Comparison of ENCODE assay signal across 1 cellular context in genomic region chr17:82878545-82878944, GRCh38.
TF ChIP-seq lines count a peak whose summit lies in the region.

No MANE protein-coding gene starts in this region.

TF ChIP-seq in SK-N-SH treated with all-trans-retinoic acid at 6 μM for 48 hours, 23 proteins besides CTCF, POLR2A, EP300 and RAD21 (continued from another document):
- TF ChIP-seq TSHZ2 (CRISPR knock-in tag; IDR thresholded peaks at IDR 0.05) (no peak), CSDC2 (CRISPR knock-in tag; IDR thresholded peaks at IDR 0.05) (no peak), TOX (CRISPR knock-in tag; IDR thresholded peaks at IDR 0.05; ENCODE audit: borderline replicate concordance) (no peak), ZNF565 (CRISPR knock-in tag; conservative IDR thresholded peaks at IDR 0.05; ENCODE audit: low read depth) (no peak), OSR1 (CRISPR knock-in tag; IDR thresholded peaks at IDR 0.05) (no peak), ARNTL (CRISPR knock-in tag; IDR thresholded peaks at IDR 0.05; ENCODE audit: borderline replicate concordance, low read depth) (no peak), ZNF70 (CRISPR knock-in tag; IDR thresholded peaks at IDR 0.05) (no peak), ESRRG (CRISPR knock-in tag; IDR thresholded peaks at IDR 0.05) (no peak), SNAI2 (CRISPR knock-in tag; IDR thresholded peaks at IDR 0.05) (no peak), ISL1 (CRISPR knock-in tag; IDR thresholded peaks at IDR 0.05) (no peak)
- TF ChIP-seq, protein P1, sequence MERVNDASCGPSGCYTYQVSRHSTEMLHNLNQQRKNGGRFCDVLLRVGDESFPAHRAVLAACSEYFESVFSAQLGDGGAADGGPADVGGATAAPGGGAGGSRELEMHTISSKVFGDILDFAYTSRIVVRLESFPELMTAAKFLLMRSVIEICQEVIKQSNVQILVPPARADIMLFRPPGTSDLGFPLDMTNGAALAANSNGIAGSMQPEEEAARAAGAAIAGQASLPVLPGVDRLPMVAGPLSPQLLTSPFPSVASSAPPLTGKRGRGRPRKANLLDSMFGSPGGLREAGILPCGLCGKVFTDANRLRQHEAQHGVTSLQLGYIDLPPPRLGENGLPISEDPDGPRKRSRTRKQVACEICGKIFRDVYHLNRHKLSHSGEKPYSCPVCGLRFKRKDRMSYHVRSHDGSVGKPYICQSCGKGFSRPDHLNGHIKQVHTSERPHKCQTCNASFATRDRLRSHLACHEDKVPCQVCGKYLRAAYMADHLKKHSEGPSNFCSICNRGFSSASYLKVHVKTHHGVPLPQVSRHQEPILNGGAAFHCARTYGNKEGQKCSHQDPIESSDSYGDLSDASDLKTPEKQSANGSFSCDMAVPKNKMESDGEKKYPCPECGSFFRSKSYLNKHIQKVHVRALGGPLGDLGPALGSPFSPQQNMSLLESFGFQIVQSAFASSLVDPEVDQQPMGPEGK (CRISPR knock-in tag; IDR thresholded peaks at IDR 0.05; ENCODE audit: borderline replicate concordance): no peak
